In the genomic region with DNA sequence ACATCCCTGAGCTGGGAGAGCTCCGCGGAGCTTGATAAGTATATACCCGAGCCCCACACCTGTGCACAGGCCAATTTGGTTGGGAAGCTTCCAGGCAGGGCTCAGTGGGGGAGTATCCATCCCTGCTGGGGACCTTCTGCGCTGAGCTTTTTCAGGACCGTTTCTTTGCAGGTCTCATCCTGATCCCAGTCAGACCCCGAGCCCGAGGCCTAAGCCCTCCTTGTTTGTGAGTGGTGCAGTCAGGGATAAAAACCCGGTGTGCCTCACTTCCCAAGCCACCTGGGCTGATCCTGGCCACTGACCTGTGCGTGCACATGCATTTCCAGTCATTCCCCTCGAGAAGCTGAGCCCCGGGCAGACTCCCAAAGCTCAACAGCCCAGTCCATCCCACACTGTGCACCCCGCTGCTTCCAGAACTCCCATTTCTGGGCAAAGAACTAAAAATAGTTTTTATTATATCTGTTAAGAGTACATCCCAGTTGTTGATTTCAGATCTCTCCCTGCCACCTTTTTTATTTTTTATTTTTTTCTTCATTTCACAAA, we compare ENCODE assay signal across 20 cellular contexts. TPM values are rescaled to one million over a fixed set of nuclear protein-coding genes. Genes with fewer than 3 reads are reported as not detected.
DNase-seq lines count a peak whose midpoint lies in the region; ATAC-seq and TF ChIP-seq lines count a peak whose summit lies in the region.
"Had no signal": no experiment of that assay in that cellular context is flagged by ENCODE, and none has a peak within 500 bp of the region (broad histone marks: within the 10 kb centered on the region; RNA-seq: fewer than 3 reads in every experiment).

No MANE protein-coding gene starts in this region.

- peak overlapping the region in 3 of 4 donors; percentile 17 to 66 (median 61) for H3K27ac ChIP-seq in sigmoid colon
- H3K27ac ChIP-seq: 22Rv1, A549, C4-2B had no signal

- TF ChIP-seq POLR2A in sigmoid colon (IDR thresholded peaks at IDR 0.05) = no peak

- ATAC-seq in left ventricle myocardium superior = no peak
- ATAC-seq in HG02678 (IDR thresholded peaks at IDR 0.05; ENCODE audit: unreplicated experiment) = no peak
- ATAC-seq: A549, HCT116 had no signal

- H3K36me3 ChIP-seq in sigmoid colon = peaks cover 0 to 29% (median 6%) of the 10 kb centered on the region in 4 donors

- no peaks in the 10 kb centered on the region for H3K9me3 ChIP-seq in sigmoid colon
- H3K9me3 ChIP-seq: A549, Caco-2 had no signal

- peak; percentile 8 for DNase-seq in left ventricle myocardium superior
- DNase-seq in cardiac septum (ENCODE audit: low spot score) = no peak
- DNase-seq in cerebellar nuclear complex (lab: John Stamatoyannopoulos, UW) = peak; percentile 48 to 81
- no peak for DNase-seq in sigmoid colon
- DNase-seq in stimulated activated naive CD4-positive, alpha-beta T cell treated with Interleukin-2 at 50 U/mL for 16 hours (lab: John Stamatoyannopoulos, UW) = no peak
- DNase-seq in NCI-H1436 (lab: John Stamatoyannopoulos, UW) = no peak
- DNase-seq: AML-193; Caco-2; CD4-positive, alpha-beta T cell; DMS153; DMS79; GF-D8; GOT3; H7 had no signal

- TF ChIP-seq EP300 in sigmoid colon (IDR thresholded peaks at IDR 0.05) = no peak

- WGBS in sigmoid colon, 2 donors = 93 to 95% methylated on average over 12 of the region's 12 CpGs

- H3K27me3 ChIP-seq in sigmoid colon = no peaks in the 10 kb centered on the region

- TF ChIP-seq CTCF in sigmoid colon (IDR thresholded peaks at IDR 0.05) = no peak

- intact Hi-C loops in left ventricle myocardium superior (cut with micrococcal nuclease) (no loop called here), cardiac septum (cut with DNase I) (no loop called here), sigmoid colon (cut with DNase I) (no loop called here)

- H3K4me1 ChIP-seq in sigmoid colon = peaks cover 0 to 21% (median 20%) of the 10 kb centered on the region in 4 donors
- H3K4me1 ChIP-seq: A549, Caco-2 had no signal

- no peak overlapping the region for H3K4me3 ChIP-seq in sigmoid colon
- H3K4me3 ChIP-seq: A549 had no signal

RNA-seq across cellular contexts. Expression of gene NAT9, which starts 27.3 kb away (rescaled TPM):
- total RNA-seq in left ventricle myocardium superior = 21.1 TPM
- 27.6 TPM for total RNA-seq in cardiac septum
- 10 to 100 TPM; 14.3 to 29.9 (median 21.7) TPM for total RNA-seq in sigmoid colon
- polyA plus RNA-seq in sigmoid colon = 10 to 100 TPM; 11.3 to 36.4 (median 14.4) TPM

RNA-seq across cellular contexts. Expression of gene NHERF1, which starts 55.0 kb away (rescaled TPM):
- total RNA-seq in left ventricle myocardium superior (16.0 TPM), cardiac septum (10.1 TPM), sigmoid colon (10 to 100 TPM in 1 of 4 donors, 1 to 10 TPM in 3; 6.6 to 12.5 (median 7.3) TPM)
- 100 to 1,000 TPM; 122 to 420 (median 194) TPM for polyA plus RNA-seq in sigmoid colon

RNA-seq across cellular contexts. Expression of gene GRIN2C, which starts 56.2 kb away (rescaled TPM):
- total RNA-seq in left ventricle myocardium superior (0.52 TPM), cardiac septum (0.70 TPM), sigmoid colon (under 1 TPM in 1 of 4 donors, not detected in 3; 0.49 TPM)
- polyA plus RNA-seq in sigmoid colon = under 1 TPM in 1 of 3 donors, not detected in 2; 0.22 TPM
- total RNA-seq: CD4-positive, alpha-beta T cell; Daoy; H7 had no signal

Comparison
In these comparisons a context has a peak if more than half of its experiments do, and no peak if none do; other contexts are left out.
1. DNase-seq: peak in left ventricle myocardium superior (single experiment) and cerebellar nuclear complex (2 of 2); none in cardiac septum (single experiment), sigmoid colon (single experiment), stimulated activated naive CD4-positive, alpha-beta T cell treated with Interleukin-2 at 50 U/mL for 16 hours (single experiment) and NCI-H1436 (single experiment).